Comparison of ENCODE assay signal across 28 cellular contexts in genomic region chr2:55334728-55335127, GRCh38.
"Had no signal": no experiment of that assay in that cellular context is flagged by ENCODE, and none has a peak within 500 bp of the region (broad histone marks: within the 10 kb centered on the region; RNA-seq: fewer than 3 reads in every experiment).

No MANE protein-coding gene starts in this region.

- H3K9me3 Mint-ChIP-seq: memory B cell; natural killer cell; neural crest cell; stimulated activated naive B cell treated with anti-CD40 and anti-IgM and Interleukin-4, amounts not matched to agents 10 μg/mL and 1 μg/mL and 100 μg/mL, for 72 hours; stimulated activated naive CD8-positive, alpha-beta T cell treated with anti-CD3 and anti-CD28 coated beads, Interleukin-15, Interleukin-2, amounts not matched to agents 100 ng/mL and 50 ng/mL, for 24 hours had no signal

- H3K4me3 ChIP-seq: dorsolateral prefrontal cortex, gastroesophageal sphincter, heart right ventricle, lung, prostate gland, skin epidermis, suprapubic skin, transverse colon, vagina had no signal

- H3K4me3 Mint-ChIP-seq: memory B cell; natural killer cell; neural crest cell; stimulated activated naive B cell treated with anti-CD40 and anti-IgM and Interleukin-4, amounts not matched to agents 10 μg/mL and 1 μg/mL and 100 μg/mL, for 72 hours; stimulated activated naive CD8-positive, alpha-beta T cell treated with anti-CD3 and anti-CD28 coated beads, Interleukin-15, Interleukin-2, amounts not matched to agents 100 ng/mL and 50 ng/mL, for 24 hours had no signal

- H3K36me3 Mint-ChIP-seq: natural killer cell had no signal

- H3K36me3 ChIP-seq: prostate gland, transverse colon, vagina had no signal

- H2AFZ ChIP-seq: parathyroid adenoma had no signal

- ATAC-seq: esophagus mucosa; gastroesophageal sphincter; heart right ventricle; left colon; left ventricle myocardium superior; natural killer cell; right cardiac atrium; stimulated activated naive B cell treated with anti-CD40 and anti-IgM and Interleukin-4, amounts not matched to agents 10 μg/mL and 1 μg/mL and 100 μg/mL, for 72 hours had no signal

- H3K9ac ChIP-seq: parathyroid adenoma had no signal

- FAIRE-seq: islet of Langerhans had no signal

- DNase-seq: dorsolateral prefrontal cortex; effector CD4-positive, alpha-beta T cell; foreskin fibroblast; heart right ventricle; hippocampal formation; kidney glomerular epithelial cell; left colon; left ventricle myocardium superior; natural killer cell; right cardiac atrium; stimulated activated CD4-positive, alpha-beta T cell treated with anti-CD3 and anti-CD28 coated beads, Interleukin-15, amount 100 ng/mL, for 24 hours; stimulated activated CD4-positive, alpha-beta T cell treated with anti-CD3 and anti-CD28 coated beads, Interleukin-2, amount 100 ng/mL, for 48 hours; stimulated activated naive B cell treated with anti-CD40 and anti-IgM and Interleukin-4, amounts not matched to agents 10 μg/mL and 1 μg/mL and 100 μg/mL, for 72 hours; transverse colon had no signal

- H3K4me1 Mint-ChIP-seq: memory B cell; natural killer cell; neural crest cell; stimulated activated naive B cell treated with anti-CD40 and anti-IgM and Interleukin-4, amounts not matched to agents 10 μg/mL and 1 μg/mL and 100 μg/mL, for 72 hours had no signal

- H3K27ac Mint-ChIP-seq: memory B cell; natural killer cell; stimulated activated naive B cell treated with anti-CD40 and anti-IgM and Interleukin-4, amounts not matched to agents 10 μg/mL and 1 μg/mL and 100 μg/mL, for 72 hours; stimulated activated naive CD8-positive, alpha-beta T cell treated with anti-CD3 and anti-CD28 coated beads, Interleukin-15, Interleukin-2, amounts not matched to agents 100 ng/mL and 50 ng/mL, for 24 hours had no signal

- H3K27me3 Mint-ChIP-seq: memory B cell; stimulated activated naive B cell treated with anti-CD40 and anti-IgM and Interleukin-4, amounts not matched to agents 10 μg/mL and 1 μg/mL and 100 μg/mL, for 72 hours; stimulated activated naive CD8-positive, alpha-beta T cell treated with anti-CD3 and anti-CD28 coated beads, Interleukin-15, Interleukin-2, amounts not matched to agents 100 ng/mL and 50 ng/mL, for 24 hours had no signal

- H3K27ac ChIP-seq: epithelial cell of prostate, gastroesophageal sphincter, heart right ventricle, neutrophil, parathyroid adenoma, prostate gland, skin epidermis, suprapubic skin, transverse colon, vagina had no signal

- H3K27me3 ChIP-seq: dorsolateral prefrontal cortex, gastroesophageal sphincter, heart right ventricle, neutrophil, suprapubic skin, transverse colon, vagina had no signal

- H3K9me3 ChIP-seq: gastroesophageal sphincter, heart right ventricle, neutrophil, prostate gland, suprapubic skin, transverse colon, vagina had no signal

- H3K79me2 ChIP-seq: parathyroid adenoma had no signal

- H3K4me1 ChIP-seq: gastroesophageal sphincter, heart right ventricle, parathyroid adenoma, prostate gland, suprapubic skin, transverse colon, vagina had no signal
